ENCODE assay signal across 20 cellular contexts in genomic region chr1:219897914-219898313, GRCh38. TPM values are rescaled to one million over a fixed set of nuclear protein-coding genes. Genes with fewer than 3 reads are reported as not detected.
A peak's percentile ranks its signal among the peaks of the same experiment; 100 is the strongest.
DNase-seq lines count a peak whose midpoint lies in the region; ATAC-seq, FAIRE-seq and TF ChIP-seq lines count a peak whose summit lies in the region.
"Had no signal": no experiment of that assay in that cellular context is flagged by ENCODE, and none has a peak within 500 bp of the region (broad histone marks: within the 10 kb centered on the region; RNA-seq: fewer than 3 reads in every experiment).

No MANE protein-coding gene starts in this region.

- H3K27ac ChIP-seq in SK-N-SH (ENCODE audit: low read depth in 2 of 2, low read length in 1 of 2) (no peak overlapping the region), H1 (ENCODE audit: low read depth, low read length) (no peak overlapping the region), transverse colon (no peak overlapping the region)
- H3K27ac ChIP-seq: C4-2B had no signal

- no peak overlapping the region for H3K4ac ChIP-seq in H1 (replicated peaks; ENCODE audit: insufficient read length, low read depth, low read length)

- H3K9me2 ChIP-seq in SK-N-SH = no peaks in the 10 kb centered on the region

- no peak overlapping the region for H2BK120ac ChIP-seq in H1 (replicated peaks; ENCODE audit: low read depth, low read length)

- H4K5ac ChIP-seq in H1 (ENCODE audit: insufficient read length, low read depth, low read length) = no peak overlapping the region

- H3K36me3 ChIP-seq in SK-N-SH (replicated peaks in 1 of 2; ENCODE audit: control insufficient read depth in 1 of 2, insufficient read depth in 2 of 2, low read length in 1 of 2) = no peaks in the 10 kb centered on the region
- no peaks in the 10 kb centered on the region for H3K36me3 ChIP-seq in H1 (ENCODE audit: control insufficient read depth in 2 of 4, insufficient read depth in 4 of 4, low read length in 3 of 4)
- no peaks in the 10 kb centered on the region for H3K36me3 ChIP-seq in transverse colon
- H3K36me3 ChIP-seq: HAP-1 had no signal

- no peaks in the 10 kb centered on the region for H3K9me3 ChIP-seq in SK-N-SH
- no peaks in the 10 kb centered on the region for H3K9me3 ChIP-seq in H1 (ENCODE audit: insufficient read depth in 2 of 2, low read depth in 1 of 2, low read length in 1 of 2)
- H3K9me3 ChIP-seq in transverse colon = no peaks in the 10 kb centered on the region
- H3K9me3 ChIP-seq: HAP-1 had no signal

- TF ChIP-seq CTCF in SK-N-SH (IDR thresholded peaks at IDR 0.05) = no peak
- no peak for TF ChIP-seq CTCF in H1 (IDR thresholded peaks at IDR 0.05; ENCODE audit: control extremely low read depth in 1 of 3, insufficient read depth in 1 of 3, low read depth in 1 of 3, low read length in 3 of 3)
- no peak for TF ChIP-seq CTCF in transverse colon (IDR thresholded peaks at IDR 0.05)

- peak; percentile 99 for ATAC-seq in left colon
- ATAC-seq: GM12878 had no signal

- TF ChIP-seq EP300 in SK-N-SH (IDR thresholded peaks at IDR 0.05; ENCODE audit: borderline replicate concordance in 1 of 2, low read depth in 1 of 2, low read length in 1 of 2) = no peak
- no peak for TF ChIP-seq EP300 in H1 (IDR thresholded peaks at IDR 0.05; ENCODE audit: borderline replicate concordance in 1 of 2, low read depth in 2 of 2, low read length in 2 of 2)
- no peak for TF ChIP-seq EP300 in transverse colon (IDR thresholded peaks at IDR 0.05; ENCODE audit: low read depth)

- POLR2A ChIA-PET in SK-N-SH (lab: Yijun Ruan, JAX) (no interaction called here), H1 (lab: Charles Lee; ENCODE audit: partially characterized antibody) (interaction anchor here (1.3 kb wide), 1 partner anchor 14 kb away, joined by 4 read pairs; no protein-coding TSS in a partner anchor)

- H4K20me1 ChIP-seq in SK-N-SH (ENCODE audit: insufficient read depth) = no peaks in the 10 kb centered on the region
- H4K20me1 ChIP-seq in H1 (replicated peaks in 1 of 2; ENCODE audit: control insufficient read depth in 1 of 2, insufficient read depth in 2 of 2, low read length in 2 of 2) = no peaks in the 10 kb centered on the region

- 14% methylated on average over 5 of the region's 5 CpGs for WGBS in SK-N-SH (ENCODE audit: low lambda C conversion rate)
- 92% methylated on average over 5 of the region's 5 CpGs; no CpG with 5 or more reads in 1 of the 2 experiments for WGBS in H1 (ENCODE audit: extremely low coverage in 1 of 2, insufficient coverage in 1 of 2, insufficient read length in 1 of 2, insufficient replicate concordance in 2 of 2, low coverage in 1 of 2, low lambda C conversion rate in 2 of 2, missing lambda C conversion rate in 1 of 2), 2 experiments
- 37 to 39% methylated on average over 4 to 5 of the region's 5 CpGs for WGBS in transverse colon (ENCODE audit: low coverage in 1 of 2), 2 donors

- H3K27me3 ChIP-seq in SK-N-SH (ENCODE audit: insufficient read depth) (0 out of 2 replicates have a peak, but pooled peaks cover 7% of the 10 kb centered on the region), H1 (replicated peaks in 1 of 4; ENCODE audit: control insufficient read depth in 3 of 4, extremely low read depth in 1 of 4, insufficient read depth in 3 of 4, low read length in 3 of 4) (no peaks in the 10 kb centered on the region), transverse colon (peaks cover 91% of the 10 kb centered on the region)

- H3K18ac ChIP-seq in H1 (ENCODE audit: extremely low read depth, low read length) = no peak overlapping the region

- H3K79me2 ChIP-seq in SK-N-SH (ENCODE audit: insufficient read depth) (no peaks in the 10 kb centered on the region), H1 (ENCODE audit: control insufficient read depth in 1 of 2, insufficient read depth in 2 of 2, low read length in 2 of 2) (no peaks in the 10 kb centered on the region)

- intact Hi-C loops in left colon (cut with DNase I, micrococcal nuclease) = no loop called here
- intact Hi-C loops in transverse colon (cut with DNase I; ENCODE audit: low total_unique reads) = no loop called here

- in situ Hi-C loops in transverse colon (cut with MboI; ENCODE audit: low pct_ligation_motif_present in 1 of 4, low pct_unique_long_range_greater_than_20kb in 1 of 4, low sequenced_read_pairs in 3 of 4) = no loop called here

- H3K9ac ChIP-seq in SK-N-SH (no peak overlapping the region), H1 (replicated peaks in 1 of 4; ENCODE audit: extremely low read depth in 1 of 4, low read depth in 3 of 4, low read length in 3 of 4) (no peak overlapping the region)

- no peaks in the 10 kb centered on the region for H3F3A ChIP-seq in SK-N-SH (replicated peaks; ENCODE audit: insufficient read depth)

- FAIRE-seq in H1 (lab: Jason Lieb, UNC) = no peak
- FAIRE-seq: A204.1, GM12878 had no signal

- no peak overlapping the region for H4K91ac ChIP-seq in H1 (replicated peaks; ENCODE audit: insufficient read length, low read length)

- H2BK20ac ChIP-seq in H1 (ENCODE audit: low read length) = no peak overlapping the region

- no peaks in the 10 kb centered on the region for H3K79me1 ChIP-seq in H1 (ENCODE audit: low read depth, low read length)

- no peak overlapping the region for H2AFZ ChIP-seq in SK-N-SH (ENCODE audit: low read depth)
- H2AFZ ChIP-seq in H1 (ENCODE audit: low read length) = peak overlapping the region; percentile 65; the same call in 1 of the 2 replicates

- no peaks in the 10 kb centered on the region for H3K4me1 ChIP-seq in SK-N-SH (ENCODE audit: control insufficient read depth in 1 of 2, insufficient read depth in 2 of 2, low read depth in 1 of 2, low read length in 1 of 2)
- H3K4me1 ChIP-seq in H1 (replicated peaks in 1 of 4; ENCODE audit: control insufficient read depth in 3 of 4, insufficient read depth in 4 of 4, low read length in 3 of 4) = peaks cover 0 to 2% (median under 1%) of the 10 kb centered on the region in 4 experiments; a peak in 1 of 7 replicates
- H3K4me1 ChIP-seq in transverse colon = peaks cover 0 to 11% (median 3%) of the 10 kb centered on the region in 4 donors
- H3K4me1 ChIP-seq: HAP-1 had no signal

- TF ChIP-seq RAD21 in SK-N-SH (IDR thresholded peaks at IDR 0.05; ENCODE audit: low read length) (no peak), H1 (IDR thresholded peaks at IDR 0.05 in 1 of 2, conservative IDR thresholded peaks at IDR 0.05 in 1 of 2; ENCODE audit: low read depth in 2 of 2, low read length in 2 of 2) (no peak)

- H2AK5ac ChIP-seq in H1 (ENCODE audit: low read depth, low read length) = no peak overlapping the region

- H3K4me2 ChIP-seq in SK-N-SH = no peak overlapping the region
- no peak overlapping the region for H3K4me2 ChIP-seq in H1 (ENCODE audit: insufficient read depth in 1 of 2, low read depth in 2 of 2, low read length in 2 of 2)

- no peak overlapping the region for H2BK5ac ChIP-seq in H1 (ENCODE audit: low read depth, low read length)

- H3K4me3 ChIP-seq in SK-N-SH (ENCODE audit: low read depth in 2 of 2, low read length in 1 of 2) (no peak overlapping the region), H1 (ENCODE audit: extremely low read depth in 1 of 4, insufficient read depth in 2 of 4, low read depth in 3 of 4, low read length in 4 of 4) (no peak overlapping the region), transverse colon (no peak overlapping the region)
- H3K4me3 ChIP-seq: GM12878, HAP-1 had no signal

- no peak overlapping the region for H3K56ac ChIP-seq in H1 (replicated peaks; ENCODE audit: insufficient read length, low read depth, low read length)

- no peak overlapping the region for H2BK15ac ChIP-seq in H1 (ENCODE audit: low read length)

- no peak overlapping the region for H2BK12ac ChIP-seq in H1 (ENCODE audit: low read depth, low read length)

- H3K23me2 ChIP-seq in H1 (ENCODE audit: low read depth, low read length) = no peaks in the 10 kb centered on the region

- peak; percentile 12 for DNase-seq in SK-N-SH
- DNase-seq in H1 (ENCODE audit: low read depth in 1 of 2, low spot score in 2 of 2) = no peak
- DNase-seq in left colon = no peak
- no peak for DNase-seq in cerebellum (ENCODE audit: low spot score)
- no peak for DNase-seq in cerebellar nuclear complex (lab: John Stamatoyannopoulos, UW)
- no peak for DNase-seq in transverse colon
- DNase-seq: ACHN; Calu3; CD4-positive, alpha-beta T cell; DMS 273 treated with DMSO at 0.1 percent for 48 hours; DMS53; DND-41; EL had no signal

- TF ChIP-seq POLR2A in H1 (IDR thresholded peaks at IDR 0.05; ENCODE audit: control extremely low read depth in 1 of 2, low read depth in 2 of 2, low read length in 2 of 2) (no peak), transverse colon (IDR thresholded peaks at IDR 0.05) (no peak)

- no peak overlapping the region for H4K8ac ChIP-seq in H1 (ENCODE audit: extremely low read depth, insufficient read depth, low read length)

- CTCF ChIA-PET in SK-N-SH (lab: Yijun Ruan, JAX) (no interaction called here), H1 (lab: Charles Lee; ENCODE audit: partially characterized antibody) (no interaction called here)

- no peak overlapping the region for H3K23ac ChIP-seq in H1 (ENCODE audit: insufficient read length)

- no peak overlapping the region for H3K14ac ChIP-seq in H1 (ENCODE audit: insufficient read length)

TF ChIP-seq in SK-N-SH, 30 proteins besides CTCF, POLR2A, EP300 and RAD21 (continues in another document):
- TF ChIP-seq MEF2A (IDR thresholded peaks at IDR 0.05; ENCODE audit: borderline replicate concordance, low read depth) (no peak), RCOR1 (IDR thresholded peaks at IDR 0.05; ENCODE audit: low read length) (peak; percentile 37; the same call in 1 of the 2 replicates), ELF1 (IDR thresholded peaks at IDR 0.05) (no peak), POLR2AphosphoS5 (IDR thresholded peaks at IDR 0.05; ENCODE audit: low read depth, low read length) (no peak)

TF ChIP-seq in H1, 55 proteins besides CTCF, POLR2A, EP300 and RAD21 (continues in another document):
- no peak for TF ChIP-seq CBX8 (IDR thresholded peaks at IDR 0.05; ENCODE audit: borderline replicate concordance, low read depth, low read length)
- TF ChIP-seq POU5F1 (IDR thresholded peaks at IDR 0.05; ENCODE audit: low read depth, low read length) = no peak
- no peak for TF ChIP-seq GTF2F1 (IDR thresholded peaks at IDR 0.05; ENCODE audit: borderline replicate concordance, low read depth, low read length)

RNA-seq across cellular contexts. Expression of gene SLC30A10, which starts 30.4 kb away (rescaled TPM):
- 0.02 TPM in 2 replicates for polyA plus RNA-seq in SK-N-SH (2012; rRNA removed)
- polyA plus RNA-seq in SK-N-SH (2012; cell fraction: cytosol; rRNA removed) = 0.03 and 0.04 TPM in 2 replicates
- polyA plus RNA-seq in SK-N-SH (2012; cell fraction: nucleus; rRNA removed) = 0.02 and 0.04 TPM in 2 replicates
- 0.15 and 0.61 TPM in 2 replicates for total RNA-seq in H1 (2021; fragmentation: NEBNext Ultra II Directional; extraction: Animal tissue kit (Norgen Biotek cat#: 25700))
- 0.23 and 0.47 TPM in 2 replicates for polyA plus RNA-seq in H1 (2011; rRNA removed)
- polyA plus RNA-seq in H1 (2011; cell fraction: cytosol; rRNA removed) = 0.56 TPM
- 1.2 TPM for polyA plus RNA-seq in H1 (2011; cell fraction: nucleus; rRNA removed)
- 0.31 to 0.39 TPM (median 0.36 TPM) in 4 replicates for polyA plus RNA-seq in H1 (2012, experiment 1 of 2)
- 0.08 TPM for polyA plus RNA-seq in H1 (2012, experiment 2 of 2)
- 0.14 TPM for polyA plus RNA-seq in H1 (2013, experiment 1 of 2)
- 0.17 TPM for polyA plus RNA-seq in H1 (2013, experiment 2 of 2)
- polyA minus RNA-seq in H1 (2011; rRNA and poly(A)+ RNA removed) = 0.73 and 0.85 TPM in 2 replicates
- not detected for polyA minus RNA-seq in H1 (2011; cell fraction: cytosol; rRNA and poly(A)+ RNA removed)
- 1.6 TPM for polyA minus RNA-seq in H1 (2011; cell fraction: nucleus; rRNA and poly(A)+ RNA removed)
- 10 to 100 TPM; 11.3 to 57.5 TPM for total RNA-seq in left colon
- 15.4 TPM for total RNA-seq in cerebellum
- 10 to 100 TPM in 3 of 4 donors, not detected in 1; 19.2 to 79.3 (median 22.1) TPM for total RNA-seq in transverse colon
- total RNA-seq: Calu3; CD4-positive, alpha-beta T cell; G401; GM12878; H4 had no signal
- polyA plus RNA-seq: BJ, GM12878 had no signal
